Comparison of ENCODE assay signal across 27 cellular contexts in the genomic region with DNA sequence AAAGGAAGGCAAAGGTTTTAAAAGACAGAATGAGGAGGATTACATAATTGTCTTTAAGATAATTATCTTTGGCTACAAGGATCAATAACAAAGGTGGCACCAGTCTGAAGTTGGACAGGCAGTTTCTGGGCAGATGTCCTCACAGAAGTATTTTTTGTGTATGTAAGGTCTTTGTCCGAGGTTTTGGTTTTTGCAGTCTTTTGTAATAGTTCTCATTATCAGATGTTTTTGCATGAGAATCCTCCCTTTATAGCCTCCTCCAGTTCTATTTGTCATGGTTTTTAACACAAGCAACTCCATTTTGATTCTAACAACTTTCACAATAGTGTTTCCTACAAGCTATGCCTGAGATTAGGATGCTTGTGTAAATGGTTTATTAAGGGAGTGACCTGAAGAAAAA.
"Had no signal": no experiment of that assay in that cellular context is flagged by ENCODE, and none has a peak within 500 bp of the region (broad histone marks: within the 10 kb centered on the region; RNA-seq: fewer than 3 reads in every experiment).

No MANE protein-coding gene starts in this region.

- H3K27ac ChIP-seq: neutrophil, pancreas, prostate gland, right lobe of liver, sigmoid colon, stomach, thoracic aorta, thyroid gland, tibial nerve, upper lobe of left lung, vagina had no signal

- H3K4me1 Mint-ChIP-seq: stimulated activated effector memory CD8-positive, alpha-beta T cell treated with anti-CD3 and anti-CD28 coated beads, Interleukin-12 subunit alpha, Interleukin-12 subunit beta, amount 100 ng/mL, for 72 hours; stimulated activated naive B cell treated with anti-CD40 and anti-IgM and Interleukin-4, amounts not matched to agents 10 μg/mL and 1 μg/mL and 100 μg/mL, for 72 hours had no signal

- H3K4me1 ChIP-seq: pancreas, prostate gland, sigmoid colon, stomach, thyroid gland, tibial nerve, upper lobe of left lung, vagina had no signal

- DNase-seq: nephron progenitor cell; nucleus accumbens; pancreas; right cardiac atrium; right lobe of liver; sigmoid colon; small intestine; stimulated activated CD4-positive, alpha-beta T cell treated with anti-CD3 and anti-CD28 coated beads, Interleukin-15, amount 100 ng/mL, for 24 hours; stimulated activated CD4-positive, alpha-beta T cell treated with anti-CD3 and anti-CD28 coated beads, Interleukin-2, amount 100 ng/mL, for 24 hours; stimulated activated CD4-positive, alpha-beta T cell treated with anti-CD3 and anti-CD28 coated beads, Interleukin-2, amount 100 ng/mL, for 48 hours; stimulated activated CD4-positive, alpha-beta T cell treated with anti-CD3 and anti-CD28 coated beads, Interleukin-4, amount 100 ng/mL, for 24 hours; stimulated activated naive B cell treated with anti-CD40 and anti-IgM and Interleukin-4, amounts not matched to agents 10 μg/mL and 1 μg/mL and 100 μg/mL, for 72 hours; stimulated activated naive CD4-positive, alpha-beta T cell treated with Interleukin-2 at 50 U/mL for 16 hours; stomach; thyroid gland; trophoblast cell; upper lobe of left lung had no signal

- H3K9me3 ChIP-seq: neutrophil, pancreas, prostate gland, right lobe of liver, sigmoid colon, stomach, thoracic aorta, thyroid gland, tibial nerve, upper lobe of left lung, vagina had no signal

- H3K36me3 Mint-ChIP-seq: natural killer cell treated with Interleukin-12 subunit alpha and Interleukin-12 subunit beta and Interleukin-15 and Interleukin-18, amount 100 ng/mL, for 72 hours; stimulated activated effector memory CD8-positive, alpha-beta T cell treated with anti-CD3 and anti-CD28 coated beads, Interleukin-12 subunit alpha, Interleukin-12 subunit beta, amount 100 ng/mL, for 72 hours; stimulated activated naive B cell treated with anti-CD40 and anti-IgM and Interleukin-4, amounts not matched to agents 10 μg/mL and 1 μg/mL and 100 μg/mL, for 72 hours had no signal

- H3K27ac Mint-ChIP-seq: natural killer cell treated with Interleukin-12 subunit alpha and Interleukin-12 subunit beta and Interleukin-15 and Interleukin-18, amount 100 ng/mL, for 72 hours; nephron progenitor cell; stimulated activated effector memory CD8-positive, alpha-beta T cell treated with anti-CD3 and anti-CD28 coated beads, Interleukin-12 subunit alpha, Interleukin-12 subunit beta, amount 100 ng/mL, for 72 hours; stimulated activated naive B cell treated with anti-CD40 and anti-IgM and Interleukin-4, amounts not matched to agents 10 μg/mL and 1 μg/mL and 100 μg/mL, for 72 hours; stimulated activated naive CD8-positive, alpha-beta T cell treated with anti-CD3 and anti-CD28 coated beads, Interleukin-15, Interleukin-2, amounts not matched to agents 100 ng/mL and 50 ng/mL, for 24 hours had no signal

- H3K4me3 Mint-ChIP-seq: natural killer cell treated with Interleukin-12 subunit alpha and Interleukin-12 subunit beta and Interleukin-15 and Interleukin-18, amount 100 ng/mL, for 72 hours; nephron progenitor cell; neural crest cell; stimulated activated effector memory CD8-positive, alpha-beta T cell treated with anti-CD3 and anti-CD28 coated beads, Interleukin-12 subunit alpha, Interleukin-12 subunit beta, amount 100 ng/mL, for 72 hours; stimulated activated naive B cell treated with anti-CD40 and anti-IgM and Interleukin-4, amounts not matched to agents 10 μg/mL and 1 μg/mL and 100 μg/mL, for 72 hours; stimulated activated naive CD8-positive, alpha-beta T cell treated with anti-CD3 and anti-CD28 coated beads, Interleukin-15, Interleukin-2, amounts not matched to agents 100 ng/mL and 50 ng/mL, for 24 hours had no signal

- ATAC-seq: natural killer cell treated with Interleukin-12 subunit alpha and Interleukin-12 subunit beta and Interleukin-15 and Interleukin-18, amount 100 ng/mL, for 72 hours; pancreas; right cardiac atrium; right lobe of liver; stimulated activated effector memory CD8-positive, alpha-beta T cell treated with anti-CD3 and anti-CD28 coated beads, Interleukin-12 subunit alpha, Interleukin-12 subunit beta, amount 100 ng/mL, for 72 hours; stimulated activated naive B cell treated with anti-CD40 and anti-IgM and Interleukin-4, amounts not matched to agents 10 μg/mL and 1 μg/mL and 100 μg/mL, for 72 hours had no signal

- H3K27me3 Mint-ChIP-seq: stimulated activated naive B cell treated with anti-CD40 and anti-IgM and Interleukin-4, amounts not matched to agents 10 μg/mL and 1 μg/mL and 100 μg/mL, for 72 hours; stimulated activated naive CD8-positive, alpha-beta T cell treated with anti-CD3 and anti-CD28 coated beads, Interleukin-15, Interleukin-2, amounts not matched to agents 100 ng/mL and 50 ng/mL, for 24 hours had no signal

- FAIRE-seq: pancreas, small intestine, urothelium cell line had no signal

- H3K27me3 ChIP-seq: neutrophil, right lobe of liver, thyroid gland, upper lobe of left lung, vagina had no signal

- H3K4me3 ChIP-seq: pancreas, prostate gland, right lobe of liver, sigmoid colon, stomach, thoracic aorta, thyroid gland, tibial nerve, upper lobe of left lung, vagina had no signal

- H3K36me3 ChIP-seq: neutrophil, pancreas, prostate gland, right lobe of liver, sigmoid colon, stomach, thoracic aorta, thyroid gland, tibial nerve, upper lobe of left lung, vagina had no signal

- H3K9me3 Mint-ChIP-seq: stimulated activated naive CD8-positive, alpha-beta T cell treated with anti-CD3 and anti-CD28 coated beads, Interleukin-15, Interleukin-2, amounts not matched to agents 100 ng/mL and 50 ng/mL, for 24 hours had no signal
